In genomic region chr16:54282202-54282922, GRCh38 we compare ENCODE assay signal across 1 cellular context.
TF ChIP-seq lines count a peak whose summit lies in the region.

No MANE protein-coding gene starts in this region.

TF ChIP-seq in HepG2, 621 proteins besides CTCF, POLR2A, EP300 and RAD21 (continued from another document):
- TF ChIP-seq ZHX1 (CRISPR knock-in tag; IDR thresholded peaks at IDR 0.05; ENCODE audit: low read depth) (peak; percentile 94), STAG1 (CRISPR knock-in tag; IDR thresholded peaks at IDR 0.05) (peak; percentile 43; the same call in 1 of the 2 replicates), ZBTB38 (CRISPR knock-in tag; IDR thresholded peaks at IDR 0.05) (0 out of 2 replicates have a peak, but pooled peaks have one; percentile 15), FUBP1 (CRISPR knock-in tag; IDR thresholded peaks at IDR 0.05; ENCODE audit: borderline replicate concordance) (no peak), PHF8 (CRISPR knock-in tag; IDR thresholded peaks at IDR 0.05) (no peak), HOXA3 (CRISPR knock-in tag; IDR thresholded peaks at IDR 0.05) (peak; percentile 88), THAP11 (CRISPR knock-in tag; IDR thresholded peaks at IDR 0.05) (no peak), HNRNPLL (IDR thresholded peaks at IDR 0.05; ENCODE audit: low read depth, low read length, poor library complexity, severe bottlenecking) (peak; percentile 29), AGO1 (IDR thresholded peaks at IDR 0.05; ENCODE audit: low read depth, low read length, poor library complexity, severe bottlenecking) (peak; percentile 62), ZNF441 (CRISPR knock-in tag; IDR thresholded peaks at IDR 0.05; ENCODE audit: borderline replicate concordance) (no peak), MLLT10 (CRISPR knock-in tag; IDR thresholded peaks at IDR 0.05) (no peak), FOXK2 (IDR thresholded peaks at IDR 0.05) (no peak), SALL2 (CRISPR knock-in tag; IDR thresholded peaks at IDR 0.05) (0 out of 2 replicates have a peak, but pooled peaks have one; percentile 20), U2AF1 (optimal IDR thresholded peaks at IDR 0.05; ENCODE audit: low read depth, low read length) (peak; percentile 2), POLR2AphosphoS5 (IDR thresholded peaks at IDR 0.05; ENCODE audit: low read depth, low read length) (peak; percentile 36), ZHX2 (IDR thresholded peaks at IDR 0.05; ENCODE audit: low read depth) (peak; percentile 69; the same call in 1 of the 2 replicates), ZHX2 (CRISPR knock-in tag; IDR thresholded peaks at IDR 0.05; ENCODE audit: borderline replicate concordance) (no peak), RBFOX2 (IDR thresholded peaks at IDR 0.05; ENCODE audit: low read depth, low read length) (peak; percentile 65; the same call in 1 of the 2 replicates), RBAK (CRISPR knock-in tag; IDR thresholded peaks at IDR 0.05) (no peak), ZBTB33 (CRISPR knock-in tag; IDR thresholded peaks at IDR 0.05) (peak; percentile 100), ZMYM4 (CRISPR knock-in tag; IDR thresholded peaks at IDR 0.05) (peak; percentile 51; the same call in 1 of the 2 replicates), ZNF296 (CRISPR knock-in tag; conservative IDR thresholded peaks at IDR 0.05) (0 out of 2 replicates have a peak, but pooled peaks have one; percentile 11)
TF ChIP-seq in HepG2: peak in this region for 19.
